ENCODE assay signal across 20 cellular contexts in the genomic region with DNA sequence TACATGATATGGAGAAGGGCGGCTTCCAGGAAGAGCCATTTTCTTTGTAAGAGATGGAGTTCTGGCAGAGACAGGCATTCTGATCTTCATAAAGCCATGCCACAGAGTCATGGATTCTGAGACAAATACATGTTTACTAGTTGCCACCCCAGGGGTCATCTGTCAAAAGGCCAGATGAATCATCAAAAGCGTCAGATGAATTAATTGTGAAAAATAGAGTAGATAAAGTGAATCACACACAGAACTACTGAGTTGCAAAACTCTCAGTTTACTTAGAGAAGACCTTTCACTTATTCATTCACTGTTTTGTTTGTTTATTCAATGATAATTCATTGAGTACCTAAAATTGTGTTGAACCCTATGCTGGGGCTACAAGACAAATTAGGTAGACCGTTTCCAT.
"Had no signal": no experiment of that assay in that cellular context is flagged by ENCODE, and none has a peak within 500 bp of the region (broad histone marks: within the 10 kb centered on the region; RNA-seq: fewer than 3 reads in every experiment).

No MANE protein-coding gene starts in this region.

- FAIRE-seq: colon, frontal cortex, pancreas had no signal

- H3K4me1 ChIP-seq: pancreas, sigmoid colon had no signal

- H3K36me3 ChIP-seq: pancreas, sigmoid colon had no signal

- ATAC-seq: activated CD8-positive, alpha-beta memory T cell treated with anti-CD3 and anti-CD28 coated beads, Interleukin-2, amount 10 ng/mL, durations not matched to agents 7 days and 5 days; naive thymus-derived CD8-positive, alpha-beta T cell; pancreas had no signal

- H3K27me3 ChIP-seq: dorsolateral prefrontal cortex, pancreas, sigmoid colon had no signal

- H3K4me3 ChIP-seq: dorsolateral prefrontal cortex, pancreas, sigmoid colon had no signal

- H3K9me3 ChIP-seq: pancreas had no signal

- DNase-seq: activated CD4-positive, alpha-beta memory T cell treated with anti-CD3 and anti-CD28 coated beads, Interleukin-2, amount 10 ng/mL, durations not matched to agents 7 days and 5 days; activated CD4-positive, alpha-beta T cell treated with anti-CD3 and anti-CD28 coated beads for 48 hours; activated CD4-positive, CD25-positive, alpha-beta regulatory T cell; activated CD8-positive, alpha-beta memory T cell treated with anti-CD3 and anti-CD28 coated beads, Interleukin-2, amount 10 ng/mL, durations not matched to agents 7 days and 5 days; activated naive CD4-positive, alpha-beta T cell; activated naive CD8-positive, alpha-beta T cell treated with anti-CD3 and anti-CD28 coated beads, Interleukin-2, amount 10 ng/mL, durations not matched to agents 7 days and 5 days; central memory CD4-positive, alpha-beta T cell; dorsolateral prefrontal cortex; head of caudate nucleus; left ventricle myocardium superior; naive thymus-derived CD8-positive, alpha-beta T cell; pancreas; sigmoid colon; stimulated activated CD4-positive, alpha-beta T cell treated with anti-CD3 and anti-CD28 coated beads, Interleukin-1b, Interleukin-23, amount 100 ng/mL, for 48 hours; stimulated activated CD8-positive, alpha-beta memory T cell treated with anti-CD3 and anti-CD28 coated beads, Interleukin-4, amount 100 ng/mL, for 48 hours; stimulated activated naive CD4-positive, alpha-beta T cell; T-helper 9 cell had no signal

- H3K27ac ChIP-seq: epithelial cell of prostate, pancreas had no signal
